22 cellular contexts compared by ENCODE assay signal in genomic region chr3:42690191-42690590, GRCh38. TPM values are rescaled to one million over a fixed set of nuclear protein-coding genes. Genes with fewer than 3 reads are reported as not detected.
"Had no signal": no experiment of that assay in that cellular context is flagged by ENCODE, and none has a peak within 500 bp of the region (broad histone marks: within the 10 kb centered on the region; RNA-seq: fewer than 3 reads in every experiment).

No MANE protein-coding gene starts in this region.

- H3K4me3 Mint-ChIP-seq: activated naive CD4-positive, alpha-beta T cell treated with anti-CD3 and anti-CD28 coated beads, Interleukin-2, amount 50 U/mL, for 24 hours; activated T-helper 17 cell treated with anti-CD3 and anti-CD28 coated beads, Interleukin-2, amount 50 U/mL, for 72 hours; nephron progenitor cell; stimulated activated memory B cell treated with anti-CD40 and anti-IgM and Interleukin-4, amounts not matched to agents 10 μg/mL and 1 μg/mL and 100 μg/mL, for 72 hours; T-helper 2 cell treated with Interferon-gamma antibody and Interleukin-4, amounts not matched to agents 5 μg/mL and 100 μg/mL, for 36 hours had no signal

- ATAC-seq: activated CD4-positive, CD25-positive, alpha-beta regulatory T cell treated with anti-CD3 and anti-CD28 coated beads, Interleukin-2, amount 50 U/mL, for 24 hours; activated T-helper 17 cell treated with anti-CD3 and anti-CD28 coated beads, Interleukin-2, amount 50 U/mL, for 72 hours; esophagus mucosa; left lung; stimulated activated memory B cell treated with anti-CD40 and anti-IgM and Interleukin-4, amounts not matched to agents 10 μg/mL and 1 μg/mL and 100 μg/mL, for 72 hours had no signal

- H3K36me3 Mint-ChIP-seq: activated naive CD4-positive, alpha-beta T cell treated with anti-CD3 and anti-CD28 coated beads, Interleukin-2, amount 50 U/mL, for 24 hours; stimulated activated memory B cell treated with anti-CD40 and anti-IgM and Interleukin-4, amounts not matched to agents 10 μg/mL and 1 μg/mL and 100 μg/mL, for 72 hours had no signal

- H3K36me3 ChIP-seq: adrenal gland, cardiac muscle cell, left lung, sigmoid colon, tibial nerve had no signal

- H3K9me3 ChIP-seq: adrenal gland, left lung, sigmoid colon, tibial nerve had no signal

- H3K4me1 ChIP-seq: adrenal gland had no signal

- DNase-seq: activated CD4-positive, alpha-beta T cell treated with anti-CD3 and anti-CD28 coated beads, Interleukin-2, amount 50 U/mL, for 1 hour; activated CD8-positive, alpha-beta memory T cell treated with anti-CD3 and anti-CD28 coated beads for 24 hours; adrenal gland; hippocampal formation; mesenchymal stem cell; nephron progenitor cell; stimulated activated CD4-positive, alpha-beta T cell treated with anti-CD3 and anti-CD28 coated beads, Interleukin-12 subunit alpha, Interleukin-12 subunit beta, amount 100 ng/mL, for 4 hours; SW 1271 had no signal

- H3K27ac ChIP-seq: adrenal gland, cardiac muscle cell, left lung, sigmoid colon, tibial nerve had no signal

- H3K27me3 ChIP-seq: adrenal gland, cardiac muscle cell had no signal

- H3K4me1 Mint-ChIP-seq: activated naive CD4-positive, alpha-beta T cell treated with anti-CD3 and anti-CD28 coated beads, Interleukin-2, amount 50 U/mL, for 24 hours; activated T-helper 17 cell treated with anti-CD3 and anti-CD28 coated beads, Interleukin-2, amount 50 U/mL, for 72 hours; nephron progenitor cell had no signal

- H3K27ac Mint-ChIP-seq: activated naive CD4-positive, alpha-beta T cell treated with anti-CD3 and anti-CD28 coated beads, Interleukin-2, amount 50 U/mL, for 24 hours; activated T-helper 17 cell treated with anti-CD3 and anti-CD28 coated beads, Interleukin-2, amount 50 U/mL, for 72 hours; nephron progenitor cell; stimulated activated memory B cell treated with anti-CD40 and anti-IgM and Interleukin-4, amounts not matched to agents 10 μg/mL and 1 μg/mL and 100 μg/mL, for 72 hours; T-helper 2 cell treated with Interferon-gamma antibody and Interleukin-4, amounts not matched to agents 5 μg/mL and 100 μg/mL, for 36 hours had no signal

- H3K4me3 ChIP-seq: adrenal gland, cardiac muscle cell, left lung, sigmoid colon, tibial nerve had no signal

- H3K9me3 Mint-ChIP-seq: activated naive CD4-positive, alpha-beta T cell treated with anti-CD3 and anti-CD28 coated beads, Interleukin-2, amount 50 U/mL, for 24 hours; activated T-helper 17 cell treated with anti-CD3 and anti-CD28 coated beads, Interleukin-2, amount 50 U/mL, for 72 hours; nephron progenitor cell; stimulated activated memory B cell treated with anti-CD40 and anti-IgM and Interleukin-4, amounts not matched to agents 10 μg/mL and 1 μg/mL and 100 μg/mL, for 72 hours; T-helper 2 cell treated with Interferon-gamma antibody and Interleukin-4, amounts not matched to agents 5 μg/mL and 100 μg/mL, for 36 hours had no signal

RNA-seq across cellular contexts. Expression of gene KLHL40, which starts 4.9 kb away (rescaled TPM):
- total RNA-seq: activated T-helper 17 cell treated with anti-CD3 and anti-CD28 coated beads, Interleukin-2, amount 50 U/mL, for 72 hours; esophagus mucosa; left lung; osteocyte; pulmonary artery endothelial cell; SK-MEL-5 had no signal
- polyA plus RNA-seq: keratinocyte, sigmoid colon had no signal

RNA-seq across cellular contexts. Expression of gene HHATL, which starts 12.4 kb away (rescaled TPM):
- total RNA-seq: activated T-helper 17 cell treated with anti-CD3 and anti-CD28 coated beads, Interleukin-2, amount 50 U/mL, for 72 hours; esophagus mucosa; osteocyte; pulmonary artery endothelial cell; sigmoid colon; SK-MEL-5 had no signal
- polyA plus RNA-seq: keratinocyte had no signal
